In the genomic region with DNA sequence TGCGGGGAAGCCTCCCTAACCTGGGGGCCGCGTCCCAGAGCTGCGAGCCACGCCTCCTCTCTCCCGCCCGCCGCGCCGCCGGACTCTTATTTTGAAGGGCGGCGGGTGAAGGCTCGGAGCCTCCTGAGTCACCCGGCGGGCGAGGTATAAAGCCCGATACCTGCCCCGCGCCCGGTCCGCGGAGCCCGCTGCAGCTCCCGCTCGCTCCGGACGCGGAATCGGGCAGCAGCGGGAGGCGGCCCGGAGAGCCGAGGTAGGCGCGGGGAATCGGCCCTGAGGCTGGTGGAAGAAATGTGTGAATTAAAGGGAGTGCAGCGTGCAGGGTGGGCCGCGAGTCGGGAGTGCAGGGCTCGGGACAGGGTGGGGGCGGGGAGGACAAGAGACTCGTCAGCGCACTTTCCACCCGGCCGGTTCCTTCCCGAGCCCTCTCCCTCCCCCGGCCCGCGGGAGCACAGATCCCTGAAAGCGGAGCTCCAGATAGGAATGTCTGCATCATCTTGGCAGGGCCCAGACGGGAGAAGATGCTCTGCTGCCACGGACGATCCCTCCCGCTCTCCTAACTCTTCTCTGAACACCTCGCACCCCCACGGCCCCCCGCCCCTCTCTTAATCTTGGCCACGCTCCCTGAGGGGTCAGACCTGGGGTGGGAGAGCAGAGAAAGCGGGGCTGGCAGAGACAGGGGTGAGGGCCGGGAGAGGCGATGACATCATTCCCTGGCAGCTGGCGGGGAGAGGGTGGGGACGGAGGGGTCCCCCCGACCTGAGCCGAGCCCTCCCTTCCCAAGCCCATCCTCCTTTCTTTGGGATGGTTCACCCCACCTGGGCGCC, we compare ENCODE assay signal across 8 cellular contexts.
DNase-seq lines count a peak whose midpoint lies in the region; ATAC-seq and TF ChIP-seq lines count a peak whose summit lies in the region.

No MANE protein-coding gene starts in this region.

- peaks cover 16% of the 10 kb centered on the region for H3K27me3 ChIP-seq in CD8-positive, alpha-beta T cell (ENCODE audit: insufficient read depth, low read length)
- H3K27me3 ChIP-seq in RWPE2 (ENCODE audit: insufficient read depth, poor library complexity, severe bottlenecking) (no peaks in the 10 kb centered on the region), transverse colon (peaks cover 4% of the 10 kb centered on the region)

- peaks cover 18% of the 10 kb centered on the region for H3K4me1 Mint-ChIP-seq in CD8-positive, alpha-beta T cell (ENCODE audit: low read depth)
- H3K4me1 Mint-ChIP-seq in activated naive CD4-positive, alpha-beta T cell treated with anti-CD3 and anti-CD28 coated beads, Interleukin-2, amount 50 U/mL, for 24 hours, result peaks cover 6% of the 10 kb centered on the region
- peaks cover 4% of the 10 kb centered on the region for H3K4me1 Mint-ChIP-seq in glutamatergic neuron (ENCODE audit: low read depth, unreplicated experiment)

- ATAC-seq in CD8-positive, alpha-beta T cell, result peak; percentile 85
- ATAC-seq in GM19438 (IDR thresholded peaks at IDR 0.05; ENCODE audit: low read depth, unreplicated experiment) (peak; percentile 92), HG03520 (IDR thresholded peaks at IDR 0.05; ENCODE audit: unreplicated experiment) (peak; percentile 95), RWPE2 (ENCODE audit: low read depth) (peak; percentile 74), omental fat pad (ENCODE audit: low FRiP score) (peak; percentile 96)

- intact Hi-C loops in CD8-positive, alpha-beta T cell (cut with DNase I, micrococcal nuclease), result loop anchor here in 1 of 2 experiments (2.0 to 5.0 kb wide), 2 partner anchors 15 to 175 kb away; no protein-coding TSS in a partner anchor
- intact Hi-C loops in transverse colon (cut with DNase I; ENCODE audit: low total_unique reads), result loop anchor here (2.0 to 10.0 kb wide), 2 partner anchors 15 to 117 kb away; no protein-coding TSS in a partner anchor

- CTCF ChIA-PET in CD8-positive, alpha-beta T cell (lab: Charles Lee), result interaction anchor here (0.6 kb wide), 1 partner anchor 10 kb away, joined by 3 read pairs; no protein-coding TSS in a partner anchor

- no peak for TF ChIP-seq EP300 in transverse colon (IDR thresholded peaks at IDR 0.05; ENCODE audit: low read depth)

- no peak overlapping the region for H3K27ac ChIP-seq in CD8-positive, alpha-beta T cell (ENCODE audit: low read depth, low read length)
- peak overlapping the region; percentile 73 for H3K27ac ChIP-seq in RWPE2 (ENCODE audit: poor library complexity, severe bottlenecking)
- H3K27ac ChIP-seq in transverse colon, result peak overlapping the region; percentile 90 to 93 (median 92)

- no peaks in the 10 kb centered on the region for H3K9me3 ChIP-seq in CD8-positive, alpha-beta T cell (ENCODE audit: low read length)
- H3K9me3 ChIP-seq in RWPE2 (ENCODE audit: severe bottlenecking), result no peaks in the 10 kb centered on the region
- H3K9me3 ChIP-seq in transverse colon, result no peaks in the 10 kb centered on the region

- H3K9me3 Mint-ChIP-seq in CD8-positive, alpha-beta T cell, result no peaks in the 10 kb centered on the region
- no peaks in the 10 kb centered on the region for H3K9me3 Mint-ChIP-seq in activated naive CD4-positive, alpha-beta T cell treated with anti-CD3 and anti-CD28 coated beads, Interleukin-2, amount 50 U/mL, for 24 hours
- peaks cover 7% of the 10 kb centered on the region for H3K9me3 Mint-ChIP-seq in glutamatergic neuron (ENCODE audit: unreplicated experiment)

- no peak for TF ChIP-seq CTCF in CD8-positive, alpha-beta T cell (IDR thresholded peaks at IDR 0.05)
- TF ChIP-seq CTCF in RWPE2 (IDR thresholded peaks at IDR 0.05; ENCODE audit: poor library complexity, severe bottlenecking), result no peak
- no peak for TF ChIP-seq CTCF in glutamatergic neuron (IDR thresholded peaks at IDR 0.05; ENCODE audit: partially characterized antibody, unreplicated experiment)
- no peak for TF ChIP-seq CTCF in omental fat pad (IDR thresholded peaks at IDR 0.05)
- TF ChIP-seq CTCF in transverse colon (IDR thresholded peaks at IDR 0.05), result no peak

- 0% methylated on average over 1 to 58 of the region's 68 CpGs for WGBS in transverse colon (ENCODE audit: low coverage in 1 of 2), 2 donors

- peak; percentile 89 for TF ChIP-seq POLR2A in transverse colon (IDR thresholded peaks at IDR 0.05)

- POLR2A ChIA-PET in CD8-positive, alpha-beta T cell (lab: Charles Lee), result no interaction called here

- no peaks in the 10 kb centered on the region for H3K36me3 Mint-ChIP-seq in CD8-positive, alpha-beta T cell
- peaks cover 2% of the 10 kb centered on the region for H3K36me3 Mint-ChIP-seq in activated naive CD4-positive, alpha-beta T cell treated with anti-CD3 and anti-CD28 coated beads, Interleukin-2, amount 50 U/mL, for 24 hours
- no peaks in the 10 kb centered on the region for H3K36me3 Mint-ChIP-seq in glutamatergic neuron (ENCODE audit: unreplicated experiment)

- in situ Hi-C loops in transverse colon (cut with MboI; ENCODE audit: low pct_ligation_motif_present in 1 of 4, low pct_unique_long_range_greater_than_20kb in 1 of 4, low sequenced_read_pairs in 3 of 4), result no loop called here

- peak overlapping the region; percentile 84 for H3K4me3 Mint-ChIP-seq in CD8-positive, alpha-beta T cell
- peak overlapping the region; percentile 89 for H3K4me3 Mint-ChIP-seq in activated naive CD4-positive, alpha-beta T cell treated with anti-CD3 and anti-CD28 coated beads, Interleukin-2, amount 50 U/mL, for 24 hours
- peak overlapping the region; percentile 98 for H3K4me3 Mint-ChIP-seq in glutamatergic neuron (ENCODE audit: unreplicated experiment)

- DNase-seq in CD8-positive, alpha-beta T cell, result peak in 6 of 7 experiments; percentile 26 to 70 (median 43)
- DNase-seq in RWPE2 (ENCODE audit: low spot score) (peak; percentile 88), glutamatergic neuron (peak; percentile 78), omental fat pad (ENCODE audit: low spot score) (peak; percentile 73), transverse colon (peak; percentile 85)

- peaks cover 55% of the 10 kb centered on the region for H3K27me3 Mint-ChIP-seq in CD8-positive, alpha-beta T cell (ENCODE audit: low read depth)
- peaks cover 43% of the 10 kb centered on the region for H3K27me3 Mint-ChIP-seq in activated naive CD4-positive, alpha-beta T cell treated with anti-CD3 and anti-CD28 coated beads, Interleukin-2, amount 50 U/mL, for 24 hours
- peaks cover 5% of the 10 kb centered on the region for H3K27me3 Mint-ChIP-seq in glutamatergic neuron (ENCODE audit: unreplicated experiment)

- no peak overlapping the region for H3K27ac Mint-ChIP-seq in CD8-positive, alpha-beta T cell
- no peak overlapping the region for H3K27ac Mint-ChIP-seq in activated naive CD4-positive, alpha-beta T cell treated with anti-CD3 and anti-CD28 coated beads, Interleukin-2, amount 50 U/mL, for 24 hours
- H3K27ac Mint-ChIP-seq in glutamatergic neuron (ENCODE audit: unreplicated experiment), result peak overlapping the region; percentile 99

- no peaks in the 10 kb centered on the region for H3K36me3 ChIP-seq in CD8-positive, alpha-beta T cell (ENCODE audit: insufficient read depth, low read length)
- H3K36me3 ChIP-seq in RWPE2 (ENCODE audit: low read depth), result peaks cover 30% of the 10 kb centered on the region
- H3K36me3 ChIP-seq in transverse colon, result no peaks in the 10 kb centered on the region

- H3K4me1 ChIP-seq in CD8-positive, alpha-beta T cell (ENCODE audit: insufficient read depth, low read length), result peaks cover 11% of the 10 kb centered on the region
- H3K4me1 ChIP-seq in RWPE2 (ENCODE audit: insufficient read depth, poor library complexity, severe bottlenecking), result peaks cover 20% of the 10 kb centered on the region
- H3K4me1 ChIP-seq in transverse colon, result peaks cover 0 to 14% (median 8%) of the 10 kb centered on the region in 4 donors

- H3K4me3 ChIP-seq in CD8-positive, alpha-beta T cell (ENCODE audit: low read depth, low read length), result peak overlapping the region; percentile 59
- H3K4me3 ChIP-seq in RWPE2 (ENCODE audit: severe bottlenecking), result peak overlapping the region; percentile 82
- peak overlapping the region; percentile 63 to 85 (median 75) for H3K4me3 ChIP-seq in transverse colon
